1 cellular context compared by ENCODE assay signal in genomic region chr17:81272616-81273015, GRCh38.
TF ChIP-seq lines count a peak whose summit lies in the region.

No MANE protein-coding gene starts in this region.

TF ChIP-seq in SK-N-SH treated with all-trans-retinoic acid at 6 μM for 48 hours, 23 proteins besides CTCF, POLR2A, EP300 and RAD21 (continued from another document):
- no peak for TF ChIP-seq ZFP3 (CRISPR knock-in tag; IDR thresholded peaks at IDR 0.05)
- TF ChIP-seq POU6F1 (CRISPR knock-in tag; IDR thresholded peaks at IDR 0.05; ENCODE audit: borderline replicate concordance, low read depth), result no peak
- TF ChIP-seq ZFP30 (CRISPR knock-in tag; IDR thresholded peaks at IDR 0.05), result no peak
- no peak for TF ChIP-seq CREB5 (CRISPR knock-in tag; IDR thresholded peaks at IDR 0.05; ENCODE audit: low read depth)
- TF ChIP-seq RARB (CRISPR knock-in tag; IDR thresholded peaks at IDR 0.05), result no peak
- TF ChIP-seq TSHZ2 (CRISPR knock-in tag; IDR thresholded peaks at IDR 0.05), result no peak
TF ChIP-seq in SK-N-SH treated with all-trans-retinoic acid at 6 μM for 48 hours: peak in this region for 0.
